In the genomic region with DNA sequence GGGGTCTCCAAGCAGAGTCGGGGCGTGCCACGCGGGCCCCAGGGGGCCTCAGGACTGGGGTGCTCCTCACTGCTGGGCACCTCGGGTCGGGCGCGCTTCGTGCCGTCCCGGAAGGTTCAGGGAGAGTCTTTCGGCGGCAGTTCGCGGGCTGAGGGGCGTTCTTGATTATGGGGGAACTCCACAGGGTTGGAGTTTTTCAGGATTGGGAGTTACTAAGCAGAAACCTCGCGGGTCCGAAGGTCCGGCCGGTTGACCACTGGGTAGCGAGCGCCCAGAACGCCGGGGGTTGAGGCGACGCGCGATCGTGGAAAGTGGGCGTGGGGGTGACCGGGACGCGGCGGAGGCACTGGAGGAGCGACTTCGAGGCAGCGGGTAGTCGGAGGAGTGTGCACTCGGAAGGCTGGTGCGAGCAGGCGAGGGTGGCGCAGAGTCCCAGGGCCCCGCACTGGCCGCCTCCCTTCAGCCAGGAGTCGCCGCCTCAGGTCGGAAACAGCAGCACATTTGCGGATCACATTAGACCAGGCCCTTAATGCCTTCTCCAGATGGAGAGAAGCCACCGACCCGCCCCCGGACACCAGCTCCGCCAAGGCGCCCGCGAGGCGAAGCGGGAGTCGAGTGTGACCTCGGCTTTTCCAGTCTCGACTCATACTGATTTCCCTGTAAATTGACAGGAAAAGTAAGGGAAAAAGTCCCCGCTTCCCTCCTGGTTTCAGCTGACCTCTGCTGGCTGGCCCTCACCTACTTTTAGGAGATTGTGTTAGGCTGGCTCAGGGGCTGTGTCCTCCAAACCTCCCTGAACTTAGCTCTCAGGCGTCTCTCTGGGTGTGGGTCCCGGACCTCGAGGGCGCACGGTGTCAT, we compare ENCODE assay signal across 11 cellular contexts. TPM values are rescaled to one million over a fixed set of nuclear protein-coding genes. Genes with fewer than 3 reads are reported as not detected.
DNase-seq lines count a peak whose midpoint lies in the region; TF ChIP-seq lines count a peak whose summit lies in the region.
"Had no signal": no experiment of that assay in that cellular context is flagged by ENCODE, and none has a peak within 500 bp of the region (broad histone marks: within the 10 kb centered on the region; RNA-seq: fewer than 3 reads in every experiment).

No MANE protein-coding gene starts in this region.

- H3K4me2 ChIP-seq in mammary epithelial cell (ENCODE audit: insufficient read depth, low read depth, low read length) = peak overlapping the region; percentile 67

- H3K9me3 ChIP-seq in mammary epithelial cell (replicated peaks; ENCODE audit: insufficient read depth, low read length) (no peaks in the 10 kb centered on the region), iPS-18a (ENCODE audit: control insufficient read depth, low read depth, low read length) (no peaks in the 10 kb centered on the region)

- in situ Hi-C loops in mammary epithelial cell (cut with MboI; ENCODE audit: low sequenced_read_pairs in 2 of 2) = no loop called here

- BruUV-seq in mammary epithelial cell (replicated peaks; lab: Mats Ljungman, UMichigan) = no TSS peak

- DNase-seq in Daoy (ENCODE audit: low read depth) (peak; percentile 14), mammary epithelial cell (no peak), NOMO-1 (lab: John Stamatoyannopoulos, UW; ENCODE audit: unreplicated experiment in 2 of 2) (no peak), GF-D8 (lab: John Stamatoyannopoulos, UW) (no peak), cerebellum (ENCODE audit: low spot score) (no peak), middle frontal gyrus (ENCODE audit: extremely low spot score, low spot score) (no peak)
- DNase-seq: activated effector memory CD4-positive, alpha-beta T cell treated with anti-CD3 and anti-CD28 coated beads, Interleukin-2, amount 50 U/mL, for 16 hours; BE2C; stimulated activated CD4-positive, alpha-beta T cell treated with anti-CD3 and anti-CD28 coated beads, Interleukin-15, amount 100 ng/mL, for 24 hours had no signal

- H3K27me3 ChIP-seq in mammary epithelial cell (ENCODE audit: insufficient read depth, low read length) (peaks cover 17% of the 10 kb centered on the region), iPS-18a (ENCODE audit: control insufficient read depth, insufficient read depth, low read length) (peaks cover 56% of the 10 kb centered on the region), rectal smooth muscle tissue (ENCODE audit: control insufficient read depth, insufficient read depth, low read length) (no peaks in the 10 kb centered on the region)

- H3K27ac ChIP-seq in mammary epithelial cell (ENCODE audit: insufficient read depth, low read depth, low read length) (no peak overlapping the region), iPS-18a (ENCODE audit: low read length) (no peak overlapping the region), rectal smooth muscle tissue (ENCODE audit: low read depth, low read length) (peak overlapping the region; percentile 82)

- peak overlapping the region; percentile 51 for H2AFZ ChIP-seq in mammary epithelial cell (ENCODE audit: low read depth, low read length)

- H3K9ac ChIP-seq in mammary epithelial cell (ENCODE audit: insufficient read depth, low read length) = no peak overlapping the region
- no peak overlapping the region for H3K9ac ChIP-seq in iPS-18a (ENCODE audit: low read length)
- peak overlapping the region; percentile 53 for H3K9ac ChIP-seq in rectal smooth muscle tissue (ENCODE audit: low read length)

- 14% methylated on average over 24 of the region's 67 CpGs for WGBS in mammary epithelial cell (ENCODE audit: low coverage, missing lambda C conversion rate)

- dilution Hi-C loops in mammary epithelial cell (cut with HindIII; ENCODE audit: low sequenced_read_pairs) = no loop called here

- H3K4me1 ChIP-seq in mammary epithelial cell (ENCODE audit: insufficient read depth, low read length) (peaks cover 7% of the 10 kb centered on the region), iPS-18a (ENCODE audit: control insufficient read depth, low read depth, low read length) (no peaks in the 10 kb centered on the region), rectal smooth muscle tissue (ENCODE audit: control insufficient read depth, insufficient read depth, low read length) (peaks cover 16% of the 10 kb centered on the region)

- no peak for TF ChIP-seq CTCF in mammary epithelial cell (conservative IDR thresholded peaks at IDR 0.05 in 1 of 2, IDR thresholded peaks at IDR 0.05 in 1 of 2; ENCODE audit: extremely low read depth in 1 of 2, insufficient read depth in 1 of 2, low read depth in 1 of 2, low read length in 2 of 2)

- CTCF ChIA-PET in mammary epithelial cell (lab: Charles Lee; ENCODE audit: low non-redundant PET) = no interaction called here

- no peaks in the 10 kb centered on the region for H3K79me2 ChIP-seq in mammary epithelial cell (ENCODE audit: insufficient read depth, low read length)

- H3K36me3 ChIP-seq in mammary epithelial cell (ENCODE audit: insufficient read depth, low read length) = no peaks in the 10 kb centered on the region
- no peaks in the 10 kb centered on the region for H3K36me3 ChIP-seq in iPS-18a (ENCODE audit: control insufficient read depth, low read depth, low read length)
- no peaks in the 10 kb centered on the region for H3K36me3 ChIP-seq in rectal smooth muscle tissue (ENCODE audit: control insufficient read depth, insufficient read depth, low read length)
- H3K36me3 ChIP-seq: BE2C had no signal

- no peaks in the 10 kb centered on the region for H4K20me1 ChIP-seq in mammary epithelial cell (ENCODE audit: insufficient read depth, low read length)

- peak overlapping the region in 2 of 3 experiments; percentile 3 to 10 for H3K4me3 ChIP-seq in mammary epithelial cell (replicated peaks in 1 of 3; ENCODE audit: insufficient read depth in 1 of 3, low read depth in 2 of 3, low read length in 3 of 3)
- peak overlapping the region; percentile 58 for H3K4me3 ChIP-seq in iPS-18a (ENCODE audit: low read length)
- H3K4me3 ChIP-seq in rectal smooth muscle tissue (ENCODE audit: low read length) = peak overlapping the region; percentile 78

- intact Hi-C loops in mammary epithelial cell (cut with micrococcal nuclease) = loop anchor here (5.0 kb wide), 2 partner anchors 82 to 93 kb away; no protein-coding TSS in a partner anchor

RNA-seq across cellular contexts. Expression of a gene that starts 0.7 kb away (rescaled TPM):
- 0.12 and 0.34 TPM in 2 replicates for total RNA-seq in Daoy (2014; rRNA removed; shearing (Covaris generic))
- under 1 TPM in 1 of 2 donors, not detected in 1; 0.17 TPM for total RNA-seq in mammary epithelial cell
- 0.02 TPM for polyA plus RNA-seq in mammary epithelial cell
- polyA minus RNA-seq in mammary epithelial cell = not detected
- total RNA-seq in cerebellum = 1.4 TPM

Comparison
In these comparisons a context has a peak if more than half of its experiments do, and no peak if none do; other contexts are left out.
1. H3K4me3 ChIP-seq: peak in every context shown above with its lines; median percentile 78 in rectal smooth muscle tissue; 58 in iPS-18a; 6 in mammary epithelial cell.